ENCODE assay signal across 8 cellular contexts in the genomic region with DNA sequence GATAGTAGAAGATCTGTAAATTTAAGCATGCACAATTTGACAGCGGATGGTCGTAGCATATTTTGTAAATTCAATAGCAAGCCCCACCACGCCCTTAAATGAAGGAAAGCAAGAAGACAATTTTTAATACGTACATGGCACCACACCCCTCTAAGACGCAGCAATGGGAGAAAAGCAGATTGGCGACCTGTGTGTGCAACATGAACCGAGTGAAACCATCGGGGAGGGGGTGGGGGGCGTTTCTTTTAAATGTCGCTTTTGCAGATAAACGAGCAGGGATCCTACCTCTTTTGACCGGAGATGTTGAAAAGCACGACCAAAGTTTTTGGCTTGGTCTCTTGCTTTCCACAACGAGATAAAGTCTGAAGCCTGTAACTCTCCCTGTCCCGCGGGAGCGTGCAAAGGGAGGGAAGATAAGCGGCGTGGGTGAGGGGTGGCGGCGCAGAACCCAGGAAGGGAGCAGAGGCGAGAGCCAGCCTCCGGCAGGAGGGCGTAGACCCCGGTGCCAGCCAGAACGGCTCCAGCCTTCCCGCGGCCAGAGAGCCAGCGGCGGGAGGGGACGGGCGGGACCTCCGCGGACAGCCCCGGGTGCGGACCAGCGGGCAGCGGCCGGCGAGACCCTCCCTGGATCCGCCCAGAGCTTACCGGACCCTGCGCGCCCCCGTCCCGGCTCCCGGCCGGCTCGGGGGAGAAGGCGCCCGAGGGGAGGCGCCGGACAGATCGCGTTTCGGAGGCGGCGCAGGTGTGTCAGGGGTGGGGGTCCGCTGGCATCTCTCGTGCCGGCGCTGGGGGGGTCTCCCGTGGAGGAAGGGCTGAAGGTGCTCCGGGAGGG. TPM values are rescaled to one million over a fixed set of nuclear protein-coding genes. Genes with fewer than 3 reads are reported as not detected.
DNase-seq lines count a peak whose midpoint lies in the region; ATAC-seq and TF ChIP-seq lines count a peak whose summit lies in the region.

A gene with protein sequence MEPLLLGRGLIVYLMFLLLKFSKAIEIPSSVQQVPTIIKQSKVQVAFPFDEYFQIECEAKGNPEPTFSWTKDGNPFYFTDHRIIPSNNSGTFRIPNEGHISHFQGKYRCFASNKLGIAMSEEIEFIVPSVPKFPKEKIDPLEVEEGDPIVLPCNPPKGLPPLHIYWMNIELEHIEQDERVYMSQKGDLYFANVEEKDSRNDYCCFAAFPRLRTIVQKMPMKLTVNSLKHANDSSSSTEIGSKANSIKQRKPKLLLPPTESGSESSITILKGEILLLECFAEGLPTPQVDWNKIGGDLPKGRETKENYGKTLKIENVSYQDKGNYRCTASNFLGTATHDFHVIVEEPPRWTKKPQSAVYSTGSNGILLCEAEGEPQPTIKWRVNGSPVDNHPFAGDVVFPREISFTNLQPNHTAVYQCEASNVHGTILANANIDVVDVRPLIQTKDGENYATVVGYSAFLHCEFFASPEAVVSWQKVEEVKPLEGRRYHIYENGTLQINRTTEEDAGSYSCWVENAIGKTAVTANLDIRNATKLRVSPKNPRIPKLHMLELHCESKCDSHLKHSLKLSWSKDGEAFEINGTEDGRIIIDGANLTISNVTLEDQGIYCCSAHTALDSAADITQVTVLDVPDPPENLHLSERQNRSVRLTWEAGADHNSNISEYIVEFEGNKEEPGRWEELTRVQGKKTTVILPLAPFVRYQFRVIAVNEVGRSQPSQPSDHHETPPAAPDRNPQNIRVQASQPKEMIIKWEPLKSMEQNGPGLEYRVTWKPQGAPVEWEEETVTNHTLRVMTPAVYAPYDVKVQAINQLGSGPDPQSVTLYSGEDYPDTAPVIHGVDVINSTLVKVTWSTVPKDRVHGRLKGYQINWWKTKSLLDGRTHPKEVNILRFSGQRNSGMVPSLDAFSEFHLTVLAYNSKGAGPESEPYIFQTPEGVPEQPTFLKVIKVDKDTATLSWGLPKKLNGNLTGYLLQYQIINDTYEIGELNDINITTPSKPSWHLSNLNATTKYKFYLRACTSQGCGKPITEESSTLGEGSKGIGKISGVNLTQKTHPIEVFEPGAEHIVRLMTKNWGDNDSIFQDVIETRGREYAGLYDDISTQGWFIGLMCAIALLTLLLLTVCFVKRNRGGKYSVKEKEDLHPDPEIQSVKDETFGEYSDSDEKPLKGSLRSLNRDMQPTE (N-terminal part only) (plus strand): TSS at position 442 of the 832 bp plus-strand sequence. CDS start 123,014 bp downstream, outside the sequence.

- CTCF ChIA-PET in activated CD4-positive, alpha-beta memory T cell treated with anti-CD3 and anti-CD28 coated beads, Interleukin-2, amount 10 ng/mL, durations not matched to agents 7 days and 5 days (lab: Charles Lee), result no interaction called here
- CTCF ChIA-PET in activated CD4-positive, alpha-beta memory T cell treated with anti-CD3 and anti-CD28 coated beads for 36 hours (lab: Charles Lee), result no interaction called here

- peak within 1 kb of the TSS; percentile 28 to 41 for H3K4me3 ChIP-seq in left lung
- peak within 1 kb of the TSS; percentile 66 for H3K4me3 ChIP-seq in thoracic aorta

- peak within 1 kb of the TSS; percentile 21 for H3K4me3 Mint-ChIP-seq in activated CD4-positive, alpha-beta memory T cell treated with anti-CD3 and anti-CD28 coated beads, Interleukin-2, amount 10 ng/mL, durations not matched to agents 7 days and 5 days
- no peak within 1 kb of the TSS for H3K4me3 Mint-ChIP-seq in activated CD4-positive, alpha-beta memory T cell treated with anti-CD3 and anti-CD28 coated beads for 36 hours

- no peak for TF ChIP-seq CTCF in left lung (IDR thresholded peaks at IDR 0.05)
- no peak for TF ChIP-seq CTCF in thoracic aorta (IDR thresholded peaks at IDR 0.05)

- intact Hi-C loops in activated CD4-positive, alpha-beta memory T cell treated with anti-CD3 and anti-CD28 coated beads for 36 hours (cut with micrococcal nuclease), result no loop called here
- intact Hi-C loops in left lung (cut with DNase I), result no loop called here

- POLR2A ChIA-PET in activated CD4-positive, alpha-beta memory T cell treated with anti-CD3 and anti-CD28 coated beads, Interleukin-2, amount 10 ng/mL, durations not matched to agents 7 days and 5 days (lab: Charles Lee), result no interaction called here
- POLR2A ChIA-PET in activated CD4-positive, alpha-beta memory T cell treated with anti-CD3 and anti-CD28 coated beads for 36 hours (lab: Charles Lee), result no interaction called here

- no peaks in the 10 kb centered on the region for H3K9me3 ChIP-seq in left lung
- no peaks in the 10 kb centered on the region for H3K9me3 ChIP-seq in thoracic aorta

- H3K4me1 Mint-ChIP-seq in activated CD4-positive, alpha-beta memory T cell treated with anti-CD3 and anti-CD28 coated beads, Interleukin-2, amount 10 ng/mL, durations not matched to agents 7 days and 5 days, result peaks cover 3% of the 10 kb centered on the region
- H3K4me1 Mint-ChIP-seq in activated CD4-positive, alpha-beta memory T cell treated with anti-CD3 and anti-CD28 coated beads for 36 hours (ENCODE audit: low read depth), result peaks cover 5% of the 10 kb centered on the region

- H3K27ac ChIP-seq in left lung (no peak within 1 kb of the TSS), thoracic aorta (no peak within 1 kb of the TSS)

- peak within 1 kb of the TSS; percentile 18 for H3K27ac Mint-ChIP-seq in activated CD4-positive, alpha-beta memory T cell treated with anti-CD3 and anti-CD28 coated beads, Interleukin-2, amount 10 ng/mL, durations not matched to agents 7 days and 5 days
- no peak within 1 kb of the TSS for H3K27ac Mint-ChIP-seq in activated CD4-positive, alpha-beta memory T cell treated with anti-CD3 and anti-CD28 coated beads for 36 hours

- DNase-seq in activated CD4-positive, alpha-beta memory T cell treated with anti-CD3 and anti-CD28 coated beads, Interleukin-2, amount 10 ng/mL, durations not matched to agents 7 days and 5 days, result no peak
- DNase-seq in activated CD4-positive, alpha-beta memory T cell treated with anti-CD3 and anti-CD28 coated beads for 36 hours, result no peak
- DNase-seq in amygdala (lab: John Stamatoyannopoulos, UW) (peak in 32 of 56 donors; percentile 8 to 68 (median 32)), left lung (peak in 1 of 2 donors; percentile 68), thoracic aorta (ENCODE audit: low spot score) (no peak), medulla oblongata (ENCODE audit: extremely low spot score) (no peak), DMS114 treated with DMSO at 0.1 percent for 48 hours (lab: John Stamatoyannopoulos, UW; ENCODE audit: unreplicated experiment) (no peak), NCI-H1048 (lab: John Stamatoyannopoulos, UW) (no peak)

- peak; percentile 47 for ATAC-seq in left lung
- no peak for ATAC-seq in thoracic aorta (ENCODE audit: insufficient number of reproducible peaks, low FRiP score, low read depth)

- peaks cover 4% of the 10 kb centered on the region for H3K36me3 Mint-ChIP-seq in activated CD4-positive, alpha-beta memory T cell treated with anti-CD3 and anti-CD28 coated beads, Interleukin-2, amount 10 ng/mL, durations not matched to agents 7 days and 5 days (ENCODE audit: low read depth)
- peaks cover 2% of the 10 kb centered on the region for H3K36me3 Mint-ChIP-seq in activated CD4-positive, alpha-beta memory T cell treated with anti-CD3 and anti-CD28 coated beads for 36 hours

- peaks cover 28 to 61% of the 10 kb centered on the region in 2 donors for H3K27me3 ChIP-seq in left lung
- H3K27me3 ChIP-seq in thoracic aorta (replicated peaks; ENCODE audit: insufficient read depth), result no peaks in the 10 kb centered on the region

- H3K36me3 ChIP-seq in left lung, result no peaks in the 10 kb centered on the region
- no peaks in the 10 kb centered on the region for H3K36me3 ChIP-seq in thoracic aorta

- H3K9me3 Mint-ChIP-seq in activated CD4-positive, alpha-beta memory T cell treated with anti-CD3 and anti-CD28 coated beads, Interleukin-2, amount 10 ng/mL, durations not matched to agents 7 days and 5 days, result peaks cover 3% of the 10 kb centered on the region
- H3K9me3 Mint-ChIP-seq in activated CD4-positive, alpha-beta memory T cell treated with anti-CD3 and anti-CD28 coated beads for 36 hours, result no peaks in the 10 kb centered on the region

- H3K4me1 ChIP-seq in left lung, result peaks cover 8 to 18% of the 10 kb centered on the region in 2 donors
- H3K4me1 ChIP-seq in thoracic aorta (ENCODE audit: control insufficient read depth in 1 of 2, low read depth in 2 of 2), result peaks cover 9 to 18% of the 10 kb centered on the region in 2 donors

- peaks cover 13% of the 10 kb centered on the region for H3K27me3 Mint-ChIP-seq in activated CD4-positive, alpha-beta memory T cell treated with anti-CD3 and anti-CD28 coated beads, Interleukin-2, amount 10 ng/mL, durations not matched to agents 7 days and 5 days
- H3K27me3 Mint-ChIP-seq in activated CD4-positive, alpha-beta memory T cell treated with anti-CD3 and anti-CD28 coated beads for 36 hours, result peaks cover 21% of the 10 kb centered on the region

RNA-seq across cellular contexts. Expression of the gene that starts here (rescaled TPM):
- not detected for total RNA-seq in activated CD4-positive, alpha-beta memory T cell treated with anti-CD3 and anti-CD28 coated beads, Interleukin-2, amount 10 ng/mL, durations not matched to agents 7 days and 5 days
- total RNA-seq in activated CD4-positive, alpha-beta memory T cell treated with anti-CD3 and anti-CD28 coated beads for 36 hours, result not detected
- total RNA-seq in left lung (10 to 100 TPM in 1 of 2 donors, 1 to 10 TPM in 1; 3.8 to 10.7 TPM), thoracic aorta (1 to 10 TPM; 2.0 to 7.5 TPM)

Comparison
In these comparisons a context has a peak if more than half of its experiments do, and no peak if none do; other contexts are left out.
1. DNase-seq: peak in amygdala (32 of 56); none in activated CD4-positive, alpha-beta memory T cell treated with anti-CD3 and anti-CD28 coated beads, Interleukin-2, amount 10 ng/mL, durations not matched to agents 7 days and 5 days (single experiment), activated CD4-positive, alpha-beta memory T cell treated with anti-CD3 and anti-CD28 coated beads for 36 hours (single experiment), thoracic aorta (single experiment), medulla oblongata (single experiment), DMS114 treated with DMSO at 0.1 percent for 48 hours (single experiment) and NCI-H1048 (single experiment).